In genomic region chr20:47857142-47857993, GRCh38 we compare ENCODE assay signal across 11 cellular contexts.
DNase-seq lines count a peak whose midpoint lies in the region; ATAC-seq, FAIRE-seq and TF ChIP-seq lines count a peak whose summit lies in the region.
"Had no signal": no experiment of that assay in that cellular context is flagged by ENCODE, and none has a peak within 500 bp of the region (broad histone marks: within the 10 kb centered on the region; RNA-seq: fewer than 3 reads in every experiment).

No MANE protein-coding gene starts in this region.

- WGBS in suprapubic skin: 51% methylated on average over 18 of the region's 18 CpGs
- WGBS in spleen, 5 donors: 51 to 72% (median 68%) methylated on average over 14 to 18 of the region's 18 CpGs

- H3K27me3 ChIP-seq in ascending aorta (no peaks in the 10 kb centered on the region), suprapubic skin (no peaks in the 10 kb centered on the region), WERI-Rb-1 (ENCODE audit: insufficient read depth, low read depth, severe bottlenecking) (no peaks in the 10 kb centered on the region), spleen (replicated peaks in 1 of 7) (peaks cover 0 to 6% (median 0%) of the 10 kb centered on the region in 7 donors)
- H3K27me3 ChIP-seq: neutrophil had no signal

- intact Hi-C loops in ascending aorta (cut with DNase I) (loop anchor here (5.0 kb wide), 2 partner anchors 70 to 440 kb away; no protein-coding TSS in a partner anchor), kidney (cut with DNase I) (no loop called here), spleen (cut with DNase I; ENCODE audit: low total_unique reads) (no loop called here)

- TF ChIP-seq POLR2A in suprapubic skin (IDR thresholded peaks at IDR 0.05) (no peak), spleen (IDR thresholded peaks at IDR 0.05) (no peak)

- H3K4me3 ChIP-seq in ascending aorta: peak overlapping the region; percentile 11 to 41
- H3K4me3 ChIP-seq in kidney (ENCODE audit: low read length in 2 of 2): no peak overlapping the region
- no peak overlapping the region for H3K4me3 ChIP-seq in suprapubic skin
- no peak overlapping the region for H3K4me3 ChIP-seq in WERI-Rb-1 (ENCODE audit: low read depth, low read length)
- no peak overlapping the region for H3K4me3 ChIP-seq in spleen

- peaks cover 4 to 8% of the 10 kb centered on the region in 2 donors for H3K4me1 ChIP-seq in ascending aorta
- peaks cover 0 to 6% of the 10 kb centered on the region in 2 donors for H3K4me1 ChIP-seq in kidney (ENCODE audit: control insufficient read depth in 1 of 2, insufficient read depth in 1 of 2, low read depth in 1 of 2, low read length in 2 of 2)
- peaks cover 12% of the 10 kb centered on the region for H3K4me1 ChIP-seq in suprapubic skin
- H3K4me1 ChIP-seq in spleen: no peaks in the 10 kb centered on the region

- H3K9me3 ChIP-seq in ascending aorta (no peaks in the 10 kb centered on the region), kidney (ENCODE audit: control insufficient read depth in 1 of 2, low read length in 2 of 2) (peaks cover 0 to 2% of the 10 kb centered on the region in 2 donors), suprapubic skin (no peaks in the 10 kb centered on the region), WERI-Rb-1 (ENCODE audit: severe bottlenecking) (peaks cover 4% of the 10 kb centered on the region), spleen (peaks cover 0 to 6% (median 0%) of the 10 kb centered on the region in 8 donors)
- H3K9me3 ChIP-seq: neutrophil had no signal

- no peak for TF ChIP-seq EP300 in suprapubic skin (IDR thresholded peaks at IDR 0.05)

- peak in 1 of 3 experiments; percentile 17 for TF ChIP-seq CTCF in ascending aorta (IDR thresholded peaks at IDR 0.05)
- TF ChIP-seq CTCF in kidney (IDR thresholded peaks at IDR 0.05; ENCODE audit: borderline replicate concordance, extremely low read depth, insufficient read depth): no peak
- no peak for TF ChIP-seq CTCF in suprapubic skin (IDR thresholded peaks at IDR 0.05)
- TF ChIP-seq CTCF in WERI-Rb-1 (IDR thresholded peaks at IDR 0.05; ENCODE audit: low read depth, low read length): no peak
- TF ChIP-seq CTCF in spleen (IDR thresholded peaks at IDR 0.05 in 8 of 11, conservative IDR thresholded peaks at IDR 0.05 in 3 of 11): no peak

- DNase-seq in ascending aorta (ENCODE audit: low spot score in 2 of 2) (peak in 1 of 2 donors; percentile 81), kidney (no peak), suprapubic skin (ENCODE audit: low spot score in 2 of 2) (no peak), WERI-Rb-1 (no peak), NOMO-1 treated with DMSO at 0.1 percent for 48 hours (lab: John Stamatoyannopoulos, UW; ENCODE audit: unreplicated experiment) (no peak), spleen (no peak), NCI-H187 treated with DMSO at 0.1 percent for 48 hours (lab: John Stamatoyannopoulos, UW) (no peak)

- peak overlapping the region in 1 of 2 donors; percentile 8 for H3K9ac ChIP-seq in kidney (ENCODE audit: low read length in 2 of 2)

- no peaks in the 10 kb centered on the region for H3K36me3 ChIP-seq in ascending aorta
- H3K36me3 ChIP-seq in kidney (ENCODE audit: control insufficient read depth in 1 of 2, insufficient read depth in 2 of 2, low read length in 2 of 2): no peaks in the 10 kb centered on the region
- H3K36me3 ChIP-seq in suprapubic skin: no peaks in the 10 kb centered on the region
- H3K36me3 ChIP-seq in WERI-Rb-1: no peaks in the 10 kb centered on the region
- no peaks in the 10 kb centered on the region for H3K36me3 ChIP-seq in spleen
- H3K36me3 ChIP-seq: neutrophil had no signal

- FAIRE-seq in kidney (lab: Jason Lieb, UNC): no peak

- peak; percentile 58 for ATAC-seq in GM19395 (IDR thresholded peaks at IDR 0.05; ENCODE audit: unreplicated experiment)
- ATAC-seq: activated naive CD4-positive, alpha-beta T cell treated with anti-CD3 and anti-CD28 coated beads, Interleukin-2, amount 50 U/mL, for 72 hours had no signal

- H3K27ac ChIP-seq in ascending aorta (peak overlapping the region; percentile 70 to 78), kidney (ENCODE audit: low read depth in 2 of 2, low read length in 2 of 2) (peak overlapping the region; percentile 32 to 54), suprapubic skin (peak overlapping the region; percentile 2), WERI-Rb-1 (no peak overlapping the region), spleen (no peak overlapping the region)
- H3K27ac ChIP-seq: neutrophil, VCaP had no signal

Comparison
In these comparisons a context has a peak if more than half of its experiments do, and no peak if none do; other contexts are left out.
1. H3K27ac ChIP-seq: peak in ascending aorta (2 of 2), kidney (2 of 2) and suprapubic skin (single experiment); none in WERI-Rb-1 (single experiment) and spleen (0 of 8).
2. H3K4me3 ChIP-seq: peak in ascending aorta (2 of 2); none in kidney (0 of 2), suprapubic skin (single experiment), WERI-Rb-1 (single experiment) and spleen (0 of 8).